In genomic region chr16:89332248-89333245, GRCh38 we compare ENCODE assay signal across 10 cellular contexts.
DNase-seq lines count a peak whose midpoint lies in the region; ATAC-seq, FAIRE-seq and TF ChIP-seq lines count a peak whose summit lies in the region.
"Had no signal": no experiment of that assay in that cellular context is flagged by ENCODE, and none has a peak within 500 bp of the region (broad histone marks: within the 10 kb centered on the region; RNA-seq: fewer than 3 reads in every experiment).

No MANE protein-coding gene starts in this region.

- ATAC-seq in GM18520 (IDR thresholded peaks at IDR 0.05; ENCODE audit: unreplicated experiment) (no peak), GM21447 (IDR thresholded peaks at IDR 0.05; ENCODE audit: unreplicated experiment) (no peak)

- H3K27ac ChIP-seq in CD8-positive, alpha-beta memory T cell (ENCODE audit: low read depth, low read length): peak overlapping the region; percentile 25
- peak overlapping the region; percentile 87 for H3K27ac ChIP-seq in OCI-LY1 (ENCODE audit: low read depth, low read length, poor library complexity, severe bottlenecking)
- H3K27ac ChIP-seq: vagina had no signal

- no peaks in the 10 kb centered on the region for H3K9me3 ChIP-seq in CD8-positive, alpha-beta memory T cell (ENCODE audit: low read length)
- H3K9me3 ChIP-seq in OCI-LY1 (ENCODE audit: low read length): no peaks in the 10 kb centered on the region
- H3K9me3 ChIP-seq: vagina had no signal

- peaks cover 62% of the 10 kb centered on the region for H3K79me2 ChIP-seq in OCI-LY1 (ENCODE audit: insufficient read depth, low read length)

- H2AFZ ChIP-seq in OCI-LY1 (ENCODE audit: low read length): no peak overlapping the region

- H3K36me3 ChIP-seq in CD8-positive, alpha-beta memory T cell (ENCODE audit: insufficient read depth, low read length): no peaks in the 10 kb centered on the region
- 0 out of 2 replicates have a peak, but pooled peaks cover 3% of the 10 kb centered on the region for H3K36me3 ChIP-seq in OCI-LY1 (ENCODE audit: insufficient read depth, low read length)
- H3K36me3 ChIP-seq: vagina had no signal

- H3K9ac ChIP-seq in OCI-LY1 (ENCODE audit: low read length): peak overlapping the region; percentile 39

- FAIRE-seq in frontal cortex (lab: Jason Lieb, UNC): no peak

- TF ChIP-seq CTCF in OCI-LY1 (IDR thresholded peaks at IDR 0.05; ENCODE audit: low read length): no peak
- peak; percentile 1 for TF ChIP-seq CTCF in choroid plexus epithelial cell (conservative IDR thresholded peaks at IDR 0.05; ENCODE audit: low read depth, low read length)
- no peak for TF ChIP-seq CTCF in nephron progenitor cell (IDR thresholded peaks at IDR 0.05)

- no peaks in the 10 kb centered on the region for H3K27me3 Mint-ChIP-seq in CD8-positive, alpha-beta memory T cell
- peaks cover 2% of the 10 kb centered on the region for H3K27me3 Mint-ChIP-seq in nephron progenitor cell (ENCODE audit: low read depth, poor library complexity)

- peaks cover 0 to 12% (median 0%) of the 10 kb centered on the region in 3 donors for H3K36me3 Mint-ChIP-seq in CD8-positive, alpha-beta memory T cell
- H3K36me3 Mint-ChIP-seq in nephron progenitor cell (ENCODE audit: low read depth): peaks cover 5% of the 10 kb centered on the region

- peak in 1 of 5 donors; percentile 43 for DNase-seq in CD8-positive, alpha-beta memory T cell
- DNase-seq in choroid plexus epithelial cell (ENCODE audit: low read depth) (peak; percentile 62), nephron progenitor cell (no peak), frontal cortex (ENCODE audit: low spot score in 2 of 2) (no peak)
- DNase-seq: NCI-H1436 treated with DMSO at 0.1 percent for 48 hours, T-helper 9 cell had no signal

- peak overlapping the region; percentile 55 for H3K4me2 ChIP-seq in OCI-LY1 (ENCODE audit: low read length)

- H3K27ac Mint-ChIP-seq in CD8-positive, alpha-beta memory T cell: peak overlapping the region; percentile 69 to 96 (median 88)
- peak overlapping the region; percentile 58 for H3K27ac Mint-ChIP-seq in nephron progenitor cell

- no peaks in the 10 kb centered on the region for H4K20me1 ChIP-seq in OCI-LY1 (ENCODE audit: insufficient read depth, low read length)

- H3K9me3 Mint-ChIP-seq in CD8-positive, alpha-beta memory T cell: no peaks in the 10 kb centered on the region
- no peaks in the 10 kb centered on the region for H3K9me3 Mint-ChIP-seq in nephron progenitor cell

- CTCF ChIA-PET in CD8-positive, alpha-beta memory T cell (lab: Charles Lee): interaction anchor here (1.0 to 1.8 kb wide), 6 partner anchors 10 to 166 kb away, joined by 3 to 10 read pairs (median 4); no protein-coding TSS in a partner anchor

- H3K4me3 ChIP-seq in CD8-positive, alpha-beta memory T cell (ENCODE audit: low read length): no peak overlapping the region
- H3K4me3 ChIP-seq in OCI-LY1 (ENCODE audit: low read depth, low read length, poor library complexity, severe bottlenecking) (peak overlapping the region; percentile 2), choroid plexus epithelial cell (ENCODE audit: low read depth, low read length) (no peak overlapping the region)
- H3K4me3 ChIP-seq: vagina had no signal

- no peaks in the 10 kb centered on the region for H3K9me2 ChIP-seq in OCI-LY1 (ENCODE audit: low read depth, low read length)

- H3K27me3 ChIP-seq in CD8-positive, alpha-beta memory T cell (ENCODE audit: insufficient read depth, low read length, poor library complexity, severe bottlenecking): no peaks in the 10 kb centered on the region
- no peaks in the 10 kb centered on the region for H3K27me3 ChIP-seq in OCI-LY1 (ENCODE audit: insufficient read depth, low read length)
- H3K27me3 ChIP-seq: vagina had no signal

- peaks cover 76% of the 10 kb centered on the region for H3K4me1 ChIP-seq in CD8-positive, alpha-beta memory T cell (ENCODE audit: insufficient read depth, low read length)
- peaks cover 74% of the 10 kb centered on the region for H3K4me1 ChIP-seq in OCI-LY1 (ENCODE audit: insufficient read depth, low read length, severe bottlenecking)

- peak overlapping the region in 6 of 7 donors; percentile 7 to 72 (median 52) for H3K4me3 Mint-ChIP-seq in CD8-positive, alpha-beta memory T cell
- no peak overlapping the region for H3K4me3 Mint-ChIP-seq in nephron progenitor cell

- H3F3A ChIP-seq in OCI-LY1 (ENCODE audit: insufficient read depth, low read length): 0 out of 2 replicates have a peak, but pooled peaks cover 5% of the 10 kb centered on the region

- peaks cover 70 to 91% (median 83%) of the 10 kb centered on the region in 3 donors for H3K4me1 Mint-ChIP-seq in CD8-positive, alpha-beta memory T cell
- H3K4me1 Mint-ChIP-seq in nephron progenitor cell: peaks cover 61% of the 10 kb centered on the region

- POLR2A ChIA-PET in CD8-positive, alpha-beta memory T cell (lab: Charles Lee): interaction anchor here (0.5 to 1.4 kb wide), 2 partner anchors 11 to 342 kb away, joined by 3 read pairs; no protein-coding TSS in a partner anchor
